In genomic region chr18:7572837-7573236, GRCh38 we compare ENCODE assay signal across 15 cellular contexts. TPM values are rescaled to one million over a fixed set of nuclear protein-coding genes. Genes with fewer than 3 reads are reported as not detected.
DNase-seq lines count a peak whose midpoint lies in the region; ATAC-seq, FAIRE-seq and TF ChIP-seq lines count a peak whose summit lies in the region.
"Had no signal": no experiment of that assay in that cellular context is flagged by ENCODE, and none has a peak within 500 bp of the region (broad histone marks: within the 10 kb centered on the region; RNA-seq: fewer than 3 reads in every experiment).

No MANE protein-coding gene starts in this region.

- FAIRE-seq in endothelial cell of umbilical vein (lab: Jason Lieb, UNC), result no peak

- H3K27ac Mint-ChIP-seq in activated CD4-positive, alpha-beta T cell treated with anti-CD3 and anti-CD28 coated beads for 36 hours, result peak overlapping the region; percentile 22
- H3K27ac Mint-ChIP-seq: progenitor cell of endocrine pancreas had no signal

- peak; percentile 79 for ATAC-seq in activated CD4-positive, alpha-beta T cell treated with anti-CD3 and anti-CD28 coated beads for 36 hours
- ATAC-seq in HG02981 (IDR thresholded peaks at IDR 0.05; ENCODE audit: unreplicated experiment) (no peak), GM21390 (IDR thresholded peaks at IDR 0.05; ENCODE audit: unreplicated experiment) (no peak)

- DNase-seq in activated CD4-positive, alpha-beta T cell treated with anti-CD3 and anti-CD28 coated beads for 36 hours, result peak; percentile 22
- no peak for DNase-seq in activated CD4-positive, alpha-beta T cell treated with anti-CD3 and anti-CD28 coated beads for 48 hours
- DNase-seq in RPMI7951 (ENCODE audit: low read depth) (peak; percentile 46), endothelial cell of umbilical vein (ENCODE audit: low read depth, low spot score) (peak; percentile 42), stromal cell of bone marrow (ENCODE audit: low read depth) (peak; percentile 76), stomach (no peak)
- DNase-seq: 8988T; adrenal gland; DMS153; effector CD8-positive, alpha-beta T cell; stimulated activated CD4-positive, alpha-beta T cell treated with anti-CD3 and anti-CD28 coated beads, Interleukin-4, amount 100 ng/mL, for 4 hours; T-helper 9 cell had no signal

- H3K4me3 ChIP-seq in endothelial cell of umbilical vein (replicated peaks in 1 of 3; ENCODE audit: insufficient read depth in 1 of 3, low read depth in 1 of 3, low read length in 3 of 3) (no peak overlapping the region), stomach (no peak overlapping the region)
- H3K4me3 ChIP-seq: adrenal gland had no signal

- H3K36me3 Mint-ChIP-seq in activated CD4-positive, alpha-beta T cell treated with anti-CD3 and anti-CD28 coated beads for 36 hours (ENCODE audit: low read depth), result no peaks in the 10 kb centered on the region

- H2AFZ ChIP-seq in endothelial cell of umbilical vein (ENCODE audit: low read depth, low read length), result no peak overlapping the region

- peaks cover 15% of the 10 kb centered on the region for H3K4me1 Mint-ChIP-seq in activated CD4-positive, alpha-beta T cell treated with anti-CD3 and anti-CD28 coated beads for 36 hours

- H3K4me1 ChIP-seq in endothelial cell of umbilical vein (ENCODE audit: control insufficient read depth, extremely low read depth, insufficient read depth, low read length), result peaks cover 10% of the 10 kb centered on the region
- peaks cover 0 to 50% (median 21%) of the 10 kb centered on the region in 4 donors for H3K4me1 ChIP-seq in stomach

- H3K4me2 ChIP-seq in endothelial cell of umbilical vein (ENCODE audit: insufficient read depth, low read length), result peak overlapping the region; percentile 78

- H3K9me1 ChIP-seq in endothelial cell of umbilical vein (replicated peaks; ENCODE audit: control insufficient read depth, extremely low read depth, insufficient read depth, low read length), result no peaks in the 10 kb centered on the region

- dilution Hi-C loops in endothelial cell of umbilical vein (cut with MboI; ENCODE audit: extremely low pct_ligation_motif_present, low sequenced_read_pairs), result no loop called here

- H3K27me3 ChIP-seq in endothelial cell of umbilical vein (ENCODE audit: control insufficient read depth in 2 of 2, insufficient read depth in 2 of 2, low read length in 2 of 2) (no peaks in the 10 kb centered on the region), stomach (peaks cover 0 to 8% (median 0%) of the 10 kb centered on the region in 3 donors)
- H3K27me3 ChIP-seq: adrenal gland had no signal

- H4K20me1 ChIP-seq in endothelial cell of umbilical vein (replicated peaks; ENCODE audit: control insufficient read depth, extremely low read depth, insufficient read depth, low read length), result no peaks in the 10 kb centered on the region

- 60 to 83% (median 67%) methylated on average over 2 of the region's 2 CpGs for WGBS in stomach, 5 donors

- POLR2A ChIA-PET in activated CD4-positive, alpha-beta T cell treated with anti-CD3 and anti-CD28 coated beads for 36 hours (lab: Charles Lee), result no interaction called here
- POLR2A ChIA-PET in endothelial cell of umbilical vein (lab: Charles Lee), result no interaction called here

- CTCF ChIA-PET in activated CD4-positive, alpha-beta T cell treated with anti-CD3 and anti-CD28 coated beads for 36 hours (lab: Charles Lee), result interaction anchor here (0.5 kb wide), 1 partner anchor 656 kb away, joined by 4 read pairs; no protein-coding TSS in a partner anchor
- CTCF ChIA-PET in endothelial cell of umbilical vein (lab: Charles Lee), result interaction anchor here (0.7 kb wide), 1 partner anchor 300 kb away, joined by 3 read pairs; no protein-coding TSS in a partner anchor

- TF ChIP-seq CTCF in endothelial cell of umbilical vein (IDR thresholded peaks at IDR 0.05; ENCODE audit: extremely low read depth in 1 of 2, insufficient read depth in 1 of 2, low read depth in 1 of 2, low read length in 2 of 2), result no peak
- no peak for TF ChIP-seq CTCF in stomach (IDR thresholded peaks at IDR 0.05)

- no peak for TF ChIP-seq EP300 in stomach (IDR thresholded peaks at IDR 0.05)

- peaks cover 22% of the 10 kb centered on the region for H3K27me3 Mint-ChIP-seq in activated CD4-positive, alpha-beta T cell treated with anti-CD3 and anti-CD28 coated beads for 36 hours
- H3K27me3 Mint-ChIP-seq: progenitor cell of endocrine pancreas had no signal

- no peak overlapping the region for H3K9ac ChIP-seq in endothelial cell of umbilical vein (replicated peaks; ENCODE audit: extremely low read depth, insufficient read depth, low read length)

- no TSS peak for BruUV-seq in endothelial cell of umbilical vein (replicated peaks; lab: Mats Ljungman, UMichigan)

- H3K9me3 Mint-ChIP-seq in activated CD4-positive, alpha-beta T cell treated with anti-CD3 and anti-CD28 coated beads for 36 hours (ENCODE audit: low read depth), result peaks cover 3% of the 10 kb centered on the region

- no peaks in the 10 kb centered on the region for H3K36me3 ChIP-seq in endothelial cell of umbilical vein (ENCODE audit: control insufficient read depth in 2 of 2, extremely low read depth in 1 of 2, insufficient read depth in 2 of 2, low read length in 2 of 2)
- no peaks in the 10 kb centered on the region for H3K36me3 ChIP-seq in stomach
- H3K36me3 ChIP-seq: adrenal gland had no signal

- no peaks in the 10 kb centered on the region for H3K79me2 ChIP-seq in endothelial cell of umbilical vein (ENCODE audit: control insufficient read depth, insufficient read depth, low read length)

- H3K27ac ChIP-seq in endothelial cell of umbilical vein (ENCODE audit: insufficient read depth, low read depth, low read length) (no peak overlapping the region), stomach (no peak overlapping the region)
- H3K27ac ChIP-seq: adrenal gland had no signal

- no peak overlapping the region for H3K4me3 Mint-ChIP-seq in activated CD4-positive, alpha-beta T cell treated with anti-CD3 and anti-CD28 coated beads for 36 hours

- no peaks in the 10 kb centered on the region for H3K9me3 ChIP-seq in endothelial cell of umbilical vein (replicated peaks; ENCODE audit: control insufficient read depth, insufficient read depth, low read length)
- H3K9me3 ChIP-seq in stomach, result no peaks in the 10 kb centered on the region
- H3K9me3 ChIP-seq: adrenal gland had no signal

- intact Hi-C loops in activated CD4-positive, alpha-beta T cell treated with anti-CD3 and anti-CD28 coated beads for 36 hours (cut with DNase I, micrococcal nuclease), result no loop called here
- intact Hi-C loops in endothelial cell of umbilical vein (cut with micrococcal nuclease), result no loop called here
- intact Hi-C loops in stomach (cut with DNase I; ENCODE audit: low total_unique reads), result no loop called here

- TF ChIP-seq POLR2A in endothelial cell of umbilical vein (IDR thresholded peaks at IDR 0.05; ENCODE audit: low read depth, low read length) (no peak), stomach (IDR thresholded peaks at IDR 0.05) (no peak)

TF ChIP-seq in endothelial cell of umbilical vein, 7 proteins besides CTCF, POLR2A, EP300 and RAD21:
- TF ChIP-seq MAX (IDR thresholded peaks at IDR 0.05; ENCODE audit: insufficient read depth, insufficient read length), result no peak
- no peak for TF ChIP-seq FOS (IDR thresholded peaks at IDR 0.05; ENCODE audit: borderline replicate concordance, insufficient read depth, low read length)
- no peak for TF ChIP-seq POLR2AphosphoS5 (IDR thresholded peaks at IDR 0.05; ENCODE audit: insufficient read depth, low read depth, low read length)
- TF ChIP-seq JUN (IDR thresholded peaks at IDR 0.05; ENCODE audit: borderline replicate concordance, insufficient read depth, insufficient read length, low read depth), result no peak
- no peak for TF ChIP-seq MYC (IDR thresholded peaks at IDR 0.05; ENCODE audit: low read depth, low read length)
- no peak for TF ChIP-seq EZH2 (IDR thresholded peaks at IDR 0.05; ENCODE audit: borderline replicate concordance, low read depth, low read length, severe bottlenecking)
- no peak for TF ChIP-seq GATA2 (IDR thresholded peaks at IDR 0.05; ENCODE audit: insufficient read depth, insufficient read length, low read depth, low read length)

RNA-seq across cellular contexts. Expression of gene PTPRM, which starts 5.7 kb away (rescaled TPM):
- total RNA-seq in activated CD4-positive, alpha-beta T cell treated with anti-CD3 and anti-CD28 coated beads for 36 hours, result 10 to 100 TPM in 1 of 2 experiments, 1 to 10 TPM in 1; 6.5 to 14.0 TPM
- 31.2 and 51.8 TPM in 2 replicates for total RNA-seq in RPMI7951 (2014; rRNA removed; shearing (Covaris generic))
- total RNA-seq in endothelial cell of umbilical vein (34.7 and 43.7 TPM in 2 replicates), stomach (100 to 1,000 TPM in 3 of 5 donors, 10 to 100 TPM in 2; 55.8 to 246 (median 116) TPM)
- polyA plus RNA-seq in endothelial cell of umbilical vein (37.4 and 42.2 TPM in 2 replicates), stomach (10 to 100 TPM in 1 of 3 donors, 1 to 10 TPM in 2; 7.5 to 24.4 (median 9.5) TPM)
- 26.9 and 33.0 TPM in 2 replicates for polyA plus RNA-seq in endothelial cell of umbilical vein (2011; cell fraction: cytosol; rRNA removed)
- 155 and 181 TPM in 2 replicates for polyA plus RNA-seq in endothelial cell of umbilical vein (2011; cell fraction: nucleus; rRNA removed)
- 11.4 and 18.5 TPM in 2 replicates for polyA plus RNA-seq in endothelial cell of umbilical vein (2012)
- 63.9 and 101 TPM in 2 replicates for polyA minus RNA-seq in endothelial cell of umbilical vein
- polyA minus RNA-seq in endothelial cell of umbilical vein (2011; cell fraction: cytosol; rRNA and poly(A)+ RNA removed), result 19.9 TPM
- 137 and 188 TPM in 2 replicates for polyA minus RNA-seq in endothelial cell of umbilical vein (2011; cell fraction: nucleus; rRNA and poly(A)+ RNA removed)

Comparison
In these comparisons a context has a peak if more than half of its experiments do, and no peak if none do; other contexts are left out.
1. DNase-seq: peak in activated CD4-positive, alpha-beta T cell treated with anti-CD3 and anti-CD28 coated beads for 36 hours (single experiment), RPMI7951 (single experiment), endothelial cell of umbilical vein (single experiment) and stromal cell of bone marrow (single experiment); none in activated CD4-positive, alpha-beta T cell treated with anti-CD3 and anti-CD28 coated beads for 48 hours (single experiment) and stomach (single experiment).